Comparison of ENCODE assay signal across 8 cellular contexts in genomic region chr2:233354500-233354924, GRCh38. TPM values are rescaled to one million over a fixed set of nuclear protein-coding genes. Genes with fewer than 3 reads are reported as not detected.
DNase-seq lines count a peak whose midpoint lies in the region; ATAC-seq and TF ChIP-seq lines count a peak whose summit lies in the region.

No MANE protein-coding gene starts in this region.

- in situ Hi-C loops in GM13977 (cut with MboI; ENCODE audit: low pct_unique_long_range_greater_than_20kb, low sequenced_read_pairs, unreplicated experiment) = no loop called here

- 0 to 1% (median 0%) methylated on average over 21 to 74 of the region's 77 CpGs for WGBS in psoas muscle, 3 donors

- H3K36me3 ChIP-seq in cardiac muscle cell (no peaks in the 10 kb centered on the region), psoas muscle (ENCODE audit: insufficient read depth in 1 of 2, low read depth in 1 of 2) (peaks cover 0 to 2% of the 10 kb centered on the region in 2 donors)

- H3K27me3 ChIP-seq in cardiac muscle cell (peaks cover 2% of the 10 kb centered on the region), psoas muscle (ENCODE audit: insufficient read depth in 3 of 3, low read length in 2 of 3) (no peaks in the 10 kb centered on the region)

- DNase-seq in cardiac muscle cell (ENCODE audit: low read depth in 1 of 2, low spot score in 1 of 2) (no peak), Right ventricle myocardium superior (no peak), coronary artery (ENCODE audit: low spot score) (no peak), psoas muscle (no peak), GM13977 (ENCODE audit: low spot score) (no peak), hippocampal formation (lab: John Stamatoyannopoulos, UW) (no peak)
- DNase-seq in stimulated activated CD4-positive, alpha-beta T cell treated with anti-CD3 and anti-CD28 coated beads, Interleukin-12 subunit alpha, Interleukin-12 subunit beta, amount 100 ng/mL, for 4 hours = no peak

- TF ChIP-seq CTCF in cardiac muscle cell (IDR thresholded peaks at IDR 0.05; ENCODE audit: low read depth, low read length) (no peak), coronary artery (IDR thresholded peaks at IDR 0.05) (no peak), psoas muscle (IDR thresholded peaks at IDR 0.05) (no peak), GM13977 (IDR thresholded peaks at IDR 0.05; ENCODE audit: extremely low read depth, insufficient read depth, missing control alignments) (no peak)

- ATAC-seq in Right ventricle myocardium superior (ENCODE audit: poor library complexity) = no peak
- ATAC-seq in HG03378 (IDR thresholded peaks at IDR 0.05; ENCODE audit: unreplicated experiment) = peak; percentile 2
- ATAC-seq in psoas muscle = peak in 2 of 4 donors; percentile 8

- no peak overlapping the region for H3K27ac ChIP-seq in cardiac muscle cell
- peak overlapping the region in 1 of 2 donors; percentile 76 for H3K27ac ChIP-seq in coronary artery
- H3K27ac ChIP-seq in psoas muscle = peak overlapping the region; percentile 53

- no peaks in the 10 kb centered on the region for H3K9me3 ChIP-seq in cardiac muscle cell (ENCODE audit: low read depth)
- no peaks in the 10 kb centered on the region for H3K9me3 ChIP-seq in psoas muscle

- intact Hi-C loops in Right ventricle myocardium superior (cut with DNase I) = loop anchor here (5.0 kb wide), 1 partner anchor 88 kb away; no protein-coding TSS in a partner anchor
- intact Hi-C loops in psoas muscle (cut with DNase I) = loop anchor here in 1 of 2 donors (5.0 kb wide), 1 partner anchor 53 kb away; no protein-coding TSS in a partner anchor

- peak overlapping the region; percentile 90 for H3K4me3 ChIP-seq in cardiac muscle cell
- peak overlapping the region; percentile 90 for H3K4me3 ChIP-seq in coronary artery
- H3K4me3 ChIP-seq in psoas muscle = peak overlapping the region; percentile 75

- H3K4me1 ChIP-seq in cardiac muscle cell (ENCODE audit: low read depth) (peaks cover 18% of the 10 kb centered on the region), psoas muscle (peaks cover 39% of the 10 kb centered on the region)

RNA-seq across cellular contexts. Expression of gene DGKD, which starts 0.2 kb away (rescaled TPM):
- total RNA-seq in cardiac muscle cell (21.3 and 40.0 TPM in 2 replicates), Right ventricle myocardium superior (27.2 TPM), psoas muscle (100 to 1,000 TPM in 3 of 4 donors, 10 to 100 TPM in 1; 77.9 to 365 (median 244) TPM)
- polyA plus RNA-seq in cardiac muscle cell (21.0 and 44.5 TPM in 2 replicates), psoas muscle (100 to 1,000 TPM in 1 of 3 donors, 10 to 100 TPM in 2; 59.4 to 310 (median 59.6) TPM)

RNA-seq across cellular contexts. Expression of gene SAG, which starts 46.9 kb away (rescaled TPM):
- total RNA-seq in cardiac muscle cell (not detected in 2 replicates), Right ventricle myocardium superior (not detected), psoas muscle (not detected)
- polyA plus RNA-seq in cardiac muscle cell (0.21 TPM in 1 of 2 replicates, not detected in the other), psoas muscle (not detected)
